8 cellular contexts compared by ENCODE assay signal in the genomic region with DNA sequence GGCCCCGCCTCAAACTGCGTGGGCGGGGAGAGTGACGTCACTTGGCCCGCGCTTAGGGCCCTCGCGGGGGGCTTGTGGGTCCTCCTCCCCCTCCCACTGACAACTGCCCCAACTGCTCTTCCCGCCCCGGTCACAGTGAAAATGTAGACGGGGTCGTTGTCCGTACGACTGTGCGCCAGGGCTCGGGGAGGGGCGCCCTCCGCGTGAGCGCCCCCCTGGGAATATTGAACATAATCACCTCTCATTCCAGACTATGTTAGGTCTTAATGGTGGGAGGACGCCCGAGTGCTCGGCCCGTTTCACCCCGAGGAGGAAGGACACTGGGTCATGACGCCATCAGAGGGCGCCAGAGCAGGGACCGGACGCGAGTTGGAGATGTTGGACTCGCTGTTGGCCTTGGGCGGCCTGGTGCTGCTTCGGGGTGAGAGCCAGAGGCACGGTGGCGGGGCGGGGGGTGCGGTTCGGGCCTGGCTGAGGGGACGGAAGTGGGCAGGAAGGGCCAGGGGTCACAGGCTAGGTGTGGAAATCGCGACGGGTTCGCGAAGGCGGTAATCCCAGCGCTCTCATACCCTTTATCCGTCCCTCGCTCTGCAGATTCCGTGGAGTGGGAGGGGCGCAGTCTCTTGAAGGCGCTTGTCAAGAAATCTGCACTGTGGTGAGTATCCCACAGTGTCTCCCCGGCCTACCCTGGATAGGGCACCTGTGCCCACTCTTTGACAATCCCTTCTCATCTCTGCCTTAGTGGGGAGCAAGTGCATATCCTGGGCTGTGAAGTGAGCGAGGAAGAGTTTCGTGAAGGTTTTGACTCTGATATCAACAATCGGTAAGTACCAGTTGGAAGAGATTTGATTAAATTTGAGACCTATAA. TPM values are rescaled to one million over a fixed set of nuclear protein-coding genes. Genes with fewer than 3 reads are reported as not detected.
DNase-seq lines count a peak whose midpoint lies in the region; FAIRE-seq and TF ChIP-seq lines count a peak whose summit lies in the region.

Gene ELP5 (plus strand): TSS at position 40 of the 868 bp plus-strand sequence. CDS start 336 bp downstream, at position 376.

- TF ChIP-seq POLR2A in Raji (IDR thresholded peaks at IDR 0.05; ENCODE audit: insufficient read depth, low read depth, low read length) = peak; percentile 92

- peak within 1 kb of the TSS; percentile 100 for H3K27ac ChIP-seq in temporal lobe (ENCODE audit: low read depth, low read length)

- TF ChIP-seq CTCF in LNCAP (IDR thresholded peaks at IDR 0.05) = peak; percentile 55

- in situ Hi-C loops in G401 (cut with HindIII; ENCODE audit: low sequenced_read_pairs) = no loop called here

- FAIRE-seq in frontal cortex (lab: Jason Lieb, UNC) = no peak

- DNase-seq in G401 (ENCODE audit: low spot score) (peak; percentile 93), GOT3 (lab: John Stamatoyannopoulos, UW) (peak; percentile 83), frontal cortex (ENCODE audit: low spot score in 2 of 2) (peak; percentile 82 to 90), nucleus accumbens (lab: John Stamatoyannopoulos, UW) (peak in 54 of 56 donors; percentile 51 to 96 (median 87))
- DNase-seq in activated naive CD4-positive, alpha-beta T cell treated with Interleukin-2 at 50 U/mL for 16 hours = peak; percentile 89

RNA-seq across cellular contexts. Expression of gene ELP5, which starts in this region (rescaled TPM):
- total RNA-seq in G401 (2014; rRNA removed; shearing (Covaris generic)) = 74.1 and 95.6 TPM in 2 replicates
- total RNA-seq in frontal cortex = 26.9 TPM
- total RNA-seq in temporal lobe = 22.1 TPM

Comparison
In these comparisons a context has a peak if more than half of its experiments do, and no peak if none do; other contexts are left out.
1. Peak in every context shown above with its lines: DNase-seq and H3K27ac ChIP-seq.